10 cellular contexts compared by ENCODE assay signal in the genomic region with DNA sequence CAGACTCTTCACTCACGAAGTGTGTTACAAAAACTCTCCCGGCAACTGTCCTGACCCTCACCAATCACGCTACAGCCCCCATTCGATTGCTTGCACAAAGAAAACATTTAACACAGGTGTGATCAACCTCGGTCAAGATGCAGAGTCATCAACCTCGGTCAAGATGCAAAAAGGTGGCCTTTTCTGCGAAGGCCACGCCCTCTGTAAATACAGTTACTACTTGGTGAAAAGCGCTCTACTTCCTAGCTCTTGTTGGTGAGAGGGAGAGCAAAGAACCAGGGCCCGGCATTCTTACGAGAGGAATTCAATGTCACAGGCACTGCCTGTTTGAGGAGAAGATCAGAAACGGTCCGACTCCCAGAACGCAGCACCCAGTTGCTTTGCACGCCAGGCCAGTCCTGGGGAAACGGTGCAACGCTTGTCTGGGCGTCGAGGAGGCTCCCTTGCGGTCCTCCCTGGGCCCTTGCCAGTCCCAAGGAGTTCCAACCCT. TPM values are rescaled to one million over a fixed set of nuclear protein-coding genes. Genes with fewer than 3 reads are reported as not detected.
A peak's percentile ranks its signal among the peaks of the same experiment; 100 is the strongest.
DNase-seq lines count a peak whose midpoint lies in the region; ATAC-seq and TF ChIP-seq lines count a peak whose summit lies in the region.
"Had no signal": no experiment of that assay in that cellular context is flagged by ENCODE, and none has a peak within 500 bp of the region (broad histone marks: within the 10 kb centered on the region; RNA-seq: fewer than 3 reads in every experiment).

No MANE protein-coding gene starts in this region.

- H3K36me3 ChIP-seq in psoas muscle (ENCODE audit: insufficient read depth in 1 of 2, low read depth in 1 of 2) (no peaks in the 10 kb centered on the region), gastrocnemius medialis (no peaks in the 10 kb centered on the region)

- H3K27ac ChIP-seq in psoas muscle (no peak overlapping the region), gastrocnemius medialis (no peak overlapping the region)
- H3K27ac ChIP-seq: skin epidermis had no signal

- H3K4me1 ChIP-seq in psoas muscle (no peaks in the 10 kb centered on the region), gastrocnemius medialis (peaks cover 0 to 6% of the 10 kb centered on the region in 2 donors)

- H3K9me3 ChIP-seq in psoas muscle (no peaks in the 10 kb centered on the region), gastrocnemius medialis (no peaks in the 10 kb centered on the region)

- POLR2A ChIA-PET in WTC11 (lab: Charles Lee), result no interaction called here

- 22 to 40% (median 31%) methylated on average over 20 of the region's 20 CpGs for WGBS in psoas muscle, 3 donors

- no peak for ATAC-seq in WTC11
- ATAC-seq in psoas muscle, result no peak
- no peak for ATAC-seq in GM21737 (IDR thresholded peaks at IDR 0.05; ENCODE audit: unreplicated experiment)
- no peak for ATAC-seq in gastrocnemius medialis

- CTCF ChIA-PET in WTC11 (lab: Charles Lee), result interaction anchor here (0.6 to 1.3 kb wide), 3 partner anchors 296 to 360 kb away, joined by 4 to 5 read pairs (median 4); no protein-coding TSS in a partner anchor

- TF ChIP-seq CTCF in WTC11 (IDR thresholded peaks at IDR 0.05) (no peak), psoas muscle (IDR thresholded peaks at IDR 0.05) (no peak), gastrocnemius medialis (IDR thresholded peaks at IDR 0.05 in 4 of 5, conservative IDR thresholded peaks at IDR 0.05 in 1 of 5) (no peak)

- H3K4me3 ChIP-seq in GM08714 (ENCODE audit: low read length) (peak overlapping the region; percentile 40; the same call in 1 of the 2 replicates), iPS-11a (ENCODE audit: low read depth, low read length) (peak overlapping the region; percentile 8), psoas muscle (peak overlapping the region; percentile 7), gastrocnemius medialis (no peak overlapping the region)

- in situ Hi-C loops in gastrocnemius medialis (cut with MboI; ENCODE audit: low sequenced_read_pairs in 4 of 4), result loop anchor here in 1 of 4 donors (25.0 kb wide), 1 partner anchor 285 kb away; no protein-coding TSS in a partner anchor

- H3K4me3 Mint-ChIP-seq in WTC11, result peak overlapping the region; percentile 71

- H3K27me3 ChIP-seq in psoas muscle (ENCODE audit: insufficient read depth in 3 of 3, low read length in 2 of 3), result peaks cover 0 to 31% (median 16%) of the 10 kb centered on the region in 3 donors
- peaks cover 6 to 18% (median 15%) of the 10 kb centered on the region in 3 donors for H3K27me3 ChIP-seq in gastrocnemius medialis

- TF ChIP-seq POLR2A in gastrocnemius medialis (IDR thresholded peaks at IDR 0.05), result no peak

- intact Hi-C loops in psoas muscle (cut with DNase I) (loop anchor here in 1 of 2 donors (5.0 kb wide), 1 partner anchor 105 kb away; no protein-coding TSS in a partner anchor), gastrocnemius medialis (cut with DNase I; ENCODE audit: low total_unique reads) (no loop called here)

- peak; percentile 21 for DNase-seq in WTC11 (ENCODE audit: low spot score)
- no peak for DNase-seq in psoas muscle
- DNase-seq in T1000 (lab: John Stamatoyannopoulos, UW), result no peak
- DNase-seq in gastrocnemius medialis, result no peak
- DNase-seq in stimulated activated CD4-positive, alpha-beta T cell treated with anti-CD3 and anti-CD28 coated beads, Interleukin-4, amount 100 ng/mL, for 1 hour, result no peak
- DNase-seq: activated CD4-positive, alpha-beta T cell treated with anti-CD3 and anti-CD28 coated beads, Interleukin-2, amount 50 U/mL, for 4 hours had no signal

- H3K27me3 Mint-ChIP-seq in WTC11 (ENCODE audit: low read depth), result peaks cover 43% of the 10 kb centered on the region

- H3K36me3 Mint-ChIP-seq in WTC11, result no peaks in the 10 kb centered on the region

- H3K9me3 Mint-ChIP-seq in WTC11, result no peaks in the 10 kb centered on the region

- peaks cover 53% of the 10 kb centered on the region for H3K4me1 Mint-ChIP-seq in WTC11

- no peak overlapping the region for H3K27ac Mint-ChIP-seq in WTC11

TF ChIP-seq in WTC11, 78 proteins besides CTCF, POLR2A, EP300 and RAD21:
- TF ChIP-seq TCF7 (CRISPR knock-in tag; IDR thresholded peaks at IDR 0.05; ENCODE audit: low read depth), result no peak
- TF ChIP-seq ESRRA (CRISPR knock-in tag; IDR thresholded peaks at IDR 0.05; ENCODE audit: borderline replicate concordance), result no peak
- TF ChIP-seq ZMAT4 (CRISPR knock-in tag; IDR thresholded peaks at IDR 0.05), result no peak
- TF ChIP-seq ZNF121 (CRISPR knock-in tag; IDR thresholded peaks at IDR 0.05), result 0 out of 2 replicates have a peak, but pooled peaks have one; percentile 57

RNA-seq across cellular contexts. Expression of gene PIEZO2, which starts 2.0 kb away (rescaled TPM):
- total RNA-seq in WTC11 (2021) (10.7 to 16.9 TPM (median 15.1 TPM) in 3 replicates), psoas muscle (under 1 TPM; 0.06 to 0.64 (median 0.17) TPM), gastrocnemius medialis (1 to 10 TPM in 1 of 4 donors, under 1 TPM in 3; 0.18 to 3.0 (median 0.21) TPM)
- under 1 TPM; 0.03 to 0.13 (median 0.10) TPM for polyA plus RNA-seq in psoas muscle

Comparison
In these comparisons a context has a peak if more than half of its experiments do, and no peak if none do; other contexts are left out.
1. H3K4me3 ChIP-seq: peak in GM08714 (single experiment), iPS-11a (single experiment) and psoas muscle (single experiment); none in gastrocnemius medialis (0 of 4).